Comparison of ENCODE assay signal across 15 cellular contexts in the genomic region with DNA sequence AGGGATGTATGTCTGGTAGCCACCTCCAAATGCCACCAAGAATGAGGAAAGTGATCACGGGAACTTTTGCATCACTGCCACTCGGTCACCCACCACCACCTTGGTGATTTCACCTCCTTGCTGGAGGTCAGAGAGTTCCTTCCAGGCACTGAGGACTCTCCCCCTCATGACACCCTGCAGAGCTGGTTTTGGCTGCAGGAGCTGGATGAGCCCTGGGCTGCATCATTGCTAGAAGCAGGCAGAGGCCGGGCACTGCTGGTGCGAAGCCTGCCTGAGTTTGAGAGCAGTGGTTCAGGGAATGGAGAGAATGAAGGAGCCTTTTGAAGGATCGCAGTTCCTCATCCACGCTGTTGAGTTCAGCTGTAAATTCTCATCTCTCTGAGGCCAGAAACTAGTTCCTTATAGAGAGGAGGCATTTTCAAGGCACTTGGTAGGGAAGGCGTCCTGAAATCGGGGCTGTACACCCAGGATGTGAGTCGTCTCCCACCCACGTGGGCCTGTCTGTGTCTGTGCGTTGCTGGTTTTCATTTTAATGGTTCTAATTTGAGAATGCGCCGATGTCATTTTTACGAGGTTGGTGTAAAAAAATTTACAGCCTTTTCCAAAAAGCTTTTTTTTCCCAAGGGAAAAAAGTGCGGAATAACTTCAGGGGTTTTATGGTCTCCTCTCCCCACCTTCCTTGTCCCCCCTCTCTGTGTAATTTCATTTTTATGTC. TPM values are rescaled to one million over a fixed set of nuclear protein-coding genes. Genes with fewer than 3 reads are reported as not detected.
DNase-seq lines count a peak whose midpoint lies in the region; ATAC-seq and TF ChIP-seq lines count a peak whose summit lies in the region.
"Had no signal": no experiment of that assay in that cellular context is flagged by ENCODE, and none has a peak within 500 bp of the region (broad histone marks: within the 10 kb centered on the region; RNA-seq: fewer than 3 reads in every experiment).

No MANE protein-coding gene starts in this region.

- no peak for TF ChIP-seq POLR2A in NB4 (IDR thresholded peaks at IDR 0.05; ENCODE audit: extremely low read depth, insufficient read length)

- TF ChIP-seq CTCF in NB4 (IDR thresholded peaks at IDR 0.05; ENCODE audit: low read depth, low read length) (no peak), glutamatergic neuron (IDR thresholded peaks at IDR 0.05; ENCODE audit: partially characterized antibody, unreplicated experiment) (no peak)

- DNase-seq in activated CD4-positive, alpha-beta T cell treated with anti-CD3 and anti-CD28 coated beads, Interleukin-2, amount 50 U/mL, for 48 hours: peak; percentile 23 to 37
- DNase-seq in activated CD4-positive, alpha-beta T cell treated with anti-CD3 and anti-CD28 coated beads, Interleukin-2, amount 50 U/mL, for 1 hour: no peak
- peak; percentile 64 for DNase-seq in NB4 (ENCODE audit: low read depth)
- DNase-seq in glutamatergic neuron: no peak
- DNase-seq in stimulated activated effector memory CD8-positive, alpha-beta T cell treated with anti-CD3 and anti-CD28 coated beads, Interleukin-12 subunit alpha, Interleukin-12 subunit beta, amount 100 ng/mL, for 72 hours (ENCODE audit: low spot score in 2 of 2): no peak
- no peak for DNase-seq in SKM-1 (lab: John Stamatoyannopoulos, UW; ENCODE audit: unreplicated experiment)
- no peak for DNase-seq in NCI-H1092 (lab: John Stamatoyannopoulos, UW)
- DNase-seq: aorta; effector CD4-positive, alpha-beta T cell; kidney; NCI-H526; T-helper 17 cell; trophoblast cell had no signal

- peaks cover 40% of the 10 kb centered on the region for H3K4me1 Mint-ChIP-seq in glutamatergic neuron (ENCODE audit: low read depth, unreplicated experiment)
- peaks cover 16% of the 10 kb centered on the region for H3K4me1 Mint-ChIP-seq in stimulated activated effector memory CD8-positive, alpha-beta T cell treated with anti-CD3 and anti-CD28 coated beads, Interleukin-12 subunit alpha, Interleukin-12 subunit beta, amount 100 ng/mL, for 72 hours

- H3K27ac Mint-ChIP-seq in glutamatergic neuron (ENCODE audit: unreplicated experiment): no peak overlapping the region
- peak overlapping the region; percentile 79 for H3K27ac Mint-ChIP-seq in stimulated activated effector memory CD8-positive, alpha-beta T cell treated with anti-CD3 and anti-CD28 coated beads, Interleukin-12 subunit alpha, Interleukin-12 subunit beta, amount 100 ng/mL, for 72 hours

- peaks cover 1% of the 10 kb centered on the region for H3K9me3 Mint-ChIP-seq in glutamatergic neuron (ENCODE audit: unreplicated experiment)
- H3K9me3 Mint-ChIP-seq in stimulated activated effector memory CD8-positive, alpha-beta T cell treated with anti-CD3 and anti-CD28 coated beads, Interleukin-12 subunit alpha, Interleukin-12 subunit beta, amount 100 ng/mL, for 72 hours: no peaks in the 10 kb centered on the region

- no peak overlapping the region for H3K4me3 ChIP-seq in NB4 (ENCODE audit: low read depth, low read length)

- H3K36me3 Mint-ChIP-seq in glutamatergic neuron (ENCODE audit: unreplicated experiment): no peaks in the 10 kb centered on the region
- H3K36me3 Mint-ChIP-seq in stimulated activated effector memory CD8-positive, alpha-beta T cell treated with anti-CD3 and anti-CD28 coated beads, Interleukin-12 subunit alpha, Interleukin-12 subunit beta, amount 100 ng/mL, for 72 hours: peaks cover 64% of the 10 kb centered on the region

- peak; percentile 63 for ATAC-seq in stimulated activated effector memory CD8-positive, alpha-beta T cell treated with anti-CD3 and anti-CD28 coated beads, Interleukin-12 subunit alpha, Interleukin-12 subunit beta, amount 100 ng/mL, for 72 hours
- ATAC-seq in GM19463 (IDR thresholded peaks at IDR 0.05; ENCODE audit: unreplicated experiment): no peak
- ATAC-seq: right cardiac atrium, T-helper 17 cell had no signal

- H3K27me3 Mint-ChIP-seq in glutamatergic neuron (ENCODE audit: unreplicated experiment): peaks cover 3% of the 10 kb centered on the region
- H3K27me3 Mint-ChIP-seq: T-helper 17 cell had no signal

- H3K4me3 Mint-ChIP-seq in glutamatergic neuron (ENCODE audit: unreplicated experiment): peak overlapping the region; percentile 20
- H3K4me3 Mint-ChIP-seq in stimulated activated effector memory CD8-positive, alpha-beta T cell treated with anti-CD3 and anti-CD28 coated beads, Interleukin-12 subunit alpha, Interleukin-12 subunit beta, amount 100 ng/mL, for 72 hours: no peak overlapping the region
- H3K4me3 Mint-ChIP-seq: T-helper 17 cell had no signal

RNA-seq across cellular contexts. Expression of a gene that starts 25.0 kb away (rescaled TPM):
- total RNA-seq in glutamatergic neuron (ENCODE audit: unreplicated experiment): 27.9 TPM

Comparison
In these comparisons a context has a peak if more than half of its experiments do, and no peak if none do; other contexts are left out.
1. DNase-seq: peak in activated CD4-positive, alpha-beta T cell treated with anti-CD3 and anti-CD28 coated beads, Interleukin-2, amount 50 U/mL, for 48 hours (2 of 2) and NB4 (single experiment); none in activated CD4-positive, alpha-beta T cell treated with anti-CD3 and anti-CD28 coated beads, Interleukin-2, amount 50 U/mL, for 1 hour (single experiment), glutamatergic neuron (single experiment), stimulated activated effector memory CD8-positive, alpha-beta T cell treated with anti-CD3 and anti-CD28 coated beads, Interleukin-12 subunit alpha, Interleukin-12 subunit beta, amount 100 ng/mL, for 72 hours (0 of 2), SKM-1 (single experiment) and NCI-H1092 (single experiment).